Comparison of ENCODE assay signal across 2 cellular contexts in genomic region chr3:169604568-169604967, GRCh38.
TF ChIP-seq lines count a peak whose summit lies in the region.

No MANE protein-coding gene starts in this region.

TF ChIP-seq in IMR-90, 13 proteins besides CTCF, POLR2A, EP300 and RAD21:
- TF ChIP-seq NFE2L2 (IDR thresholded peaks at IDR 0.05; ENCODE audit: low read depth, low read length) (no peak), RFX5 (IDR thresholded peaks at IDR 0.05; ENCODE audit: low read depth, low read length) (no peak), MXI1 (IDR thresholded peaks at IDR 0.05; ENCODE audit: borderline replicate concordance, low read depth, low read length) (no peak)

TF ChIP-seq in K562, 482 proteins besides CTCF, POLR2A, EP300 and RAD21:
- TF ChIP-seq CEBPZ (IDR thresholded peaks at IDR 0.05; ENCODE audit: borderline replicate concordance, low read depth, low read length) (no peak), TAL1 (IDR thresholded peaks at IDR 0.05) (no peak), SMAD1 (IDR thresholded peaks at IDR 0.05; ENCODE audit: low read depth, low read length, partially characterized antibody) (no peak), ZNF347 (CRISPR knock-in tag; IDR thresholded peaks at IDR 0.05; ENCODE audit: low read depth) (no peak), DACH1 (IDR thresholded peaks at IDR 0.05; ENCODE audit: partially characterized antibody) (no peak), RFX7 (CRISPR knock-in tag; IDR thresholded peaks at IDR 0.05) (no peak), RREB1 (CRISPR knock-in tag; IDR thresholded peaks at IDR 0.05) (no peak), TCF3 (CRISPR knock-in tag; IDR thresholded peaks at IDR 0.05) (no peak), FOXO4 (CRISPR knock-in tag; IDR thresholded peaks at IDR 0.05) (no peak), ZNF431 (CRISPR knock-in tag; IDR thresholded peaks at IDR 0.05) (no peak), ZNF57 (CRISPR knock-in tag; IDR thresholded peaks at IDR 0.05) (no peak), SAFB2 (IDR thresholded peaks at IDR 0.05; ENCODE audit: borderline replicate concordance, low read depth, low read length, severe bottlenecking) (no peak), CBX2 (IDR thresholded peaks at IDR 0.05; ENCODE audit: insufficient read depth, low read length, poor library complexity, severe bottlenecking) (no peak), ELF1 (tag; IDR thresholded peaks at IDR 0.05) (no peak), CEBPB (tag; IDR thresholded peaks at IDR 0.05) (no peak)
- TF ChIP-seq, protein P1, sequence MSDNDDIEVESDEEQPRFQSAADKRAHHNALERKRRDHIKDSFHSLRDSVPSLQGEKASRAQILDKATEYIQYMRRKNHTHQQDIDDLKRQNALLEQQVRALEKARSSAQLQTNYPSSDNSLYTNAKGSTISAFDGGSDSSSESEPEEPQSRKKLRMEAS (CRISPR knock-in tag; IDR thresholded peaks at IDR 0.05) = no peak
